In genomic region chr14:99670361-99671229, GRCh38 we compare ENCODE assay signal across 2 cellular contexts.
TF ChIP-seq lines count a peak whose summit lies in the region.

No MANE protein-coding gene starts in this region.

TF ChIP-seq in HEK293, 187 proteins besides CTCF, POLR2A, EP300 and RAD21 (continued from another document):
- TF ChIP-seq TSHZ1 (tag by site-specific recombination; IDR thresholded peaks at IDR 0.05; ENCODE audit: borderline replicate concordance) (no peak), EGR2 (tag by site-specific recombination; IDR thresholded peaks at IDR 0.05; ENCODE audit: low read depth) (peak; percentile 90), ZNF184 (tag by site-specific recombination; IDR thresholded peaks at IDR 0.05) (no peak), SCRT2 (tag by site-specific recombination; IDR thresholded peaks at IDR 0.05) (no peak), ZFHX2 (tag by site-specific recombination; conservative IDR thresholded peaks at IDR 0.05) (peak; percentile 90), ZNF777 (tag by site-specific recombination; IDR thresholded peaks at IDR 0.05; ENCODE audit: borderline replicate concordance) (no peak)

TF ChIP-seq in WTC11, 78 proteins besides CTCF, POLR2A, EP300 and RAD21 (continued from another document):
- TF ChIP-seq, protein P1, sequence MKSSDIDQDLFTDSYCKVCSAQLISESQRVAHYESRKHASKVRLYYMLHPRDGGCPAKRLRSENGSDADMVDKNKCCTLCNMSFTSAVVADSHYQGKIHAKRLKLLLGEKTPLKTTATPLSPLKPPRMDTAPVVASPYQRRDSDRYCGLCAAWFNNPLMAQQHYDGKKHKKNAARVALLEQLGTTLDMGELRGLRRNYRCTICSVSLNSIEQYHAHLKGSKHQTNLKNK (CRISPR knock-in tag; IDR thresholded peaks at IDR 0.05) = no peak
- TF ChIP-seq CBFB (CRISPR knock-in tag; IDR thresholded peaks at IDR 0.05; ENCODE audit: low read depth) (no peak), MYBL2 (CRISPR knock-in tag; IDR thresholded peaks at IDR 0.05) (no peak), JAZF1 (CRISPR knock-in tag; IDR thresholded peaks at IDR 0.05) (no peak), ZNF121 (CRISPR knock-in tag; IDR thresholded peaks at IDR 0.05) (no peak), USF1 (CRISPR knock-in tag; IDR thresholded peaks at IDR 0.05) (no peak), ATF6 (CRISPR knock-in tag; IDR thresholded peaks at IDR 0.05) (no peak), NFYB (CRISPR knock-in tag; conservative IDR thresholded peaks at IDR 0.05; ENCODE audit: low read depth) (no peak), ZNF423 (CRISPR knock-in tag; IDR thresholded peaks at IDR 0.05) (no peak), TEAD1 (CRISPR knock-in tag; IDR thresholded peaks at IDR 0.05) (no peak), SMAD3 (CRISPR knock-in tag; IDR thresholded peaks at IDR 0.05; ENCODE audit: borderline replicate concordance) (no peak), ZNF219 (CRISPR knock-in tag; IDR thresholded peaks at IDR 0.05; ENCODE audit: borderline replicate concordance) (no peak), ZNF281 (CRISPR knock-in tag; IDR thresholded peaks at IDR 0.05) (no peak)
- TF ChIP-seq, protein P2, sequence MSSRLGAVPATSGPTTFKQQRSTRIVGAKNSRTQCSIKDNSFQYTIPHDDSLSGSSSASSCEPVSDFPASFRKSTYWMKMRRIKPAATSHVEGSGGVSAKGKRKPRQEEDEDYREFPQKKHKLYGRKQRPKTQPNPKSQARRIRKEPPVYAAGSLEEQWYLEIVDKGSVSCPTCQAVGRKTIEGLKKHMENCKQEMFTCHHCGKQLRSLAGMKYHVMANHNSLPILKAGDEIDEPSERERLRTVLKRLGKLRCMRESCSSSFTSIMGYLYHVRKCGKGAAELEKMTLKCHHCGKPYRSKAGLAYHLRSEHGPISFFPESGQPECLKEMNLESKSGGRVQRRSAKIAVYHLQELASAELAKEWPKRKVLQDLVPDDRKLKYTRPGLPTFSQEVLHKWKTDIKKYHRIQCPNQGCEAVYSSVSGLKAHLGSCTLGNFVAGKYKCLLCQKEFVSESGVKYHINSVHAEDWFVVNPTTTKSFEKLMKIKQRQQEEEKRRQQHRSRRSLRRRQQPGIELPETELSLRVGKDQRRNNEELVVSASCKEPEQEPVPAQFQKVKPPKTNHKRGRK (CRISPR knock-in tag; IDR thresholded peaks at IDR 0.05; ENCODE audit: borderline replicate concordance) = no peak
- TF ChIP-seq, protein P3, sequence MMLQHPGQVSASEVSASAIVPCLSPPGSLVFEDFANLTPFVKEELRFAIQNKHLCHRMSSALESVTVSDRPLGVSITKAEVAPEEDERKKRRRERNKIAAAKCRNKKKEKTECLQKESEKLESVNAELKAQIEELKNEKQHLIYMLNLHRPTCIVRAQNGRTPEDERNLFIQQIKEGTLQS (CRISPR knock-in tag; conservative IDR thresholded peaks at IDR 0.05) = no peak
- TF ChIP-seq, protein P4, sequence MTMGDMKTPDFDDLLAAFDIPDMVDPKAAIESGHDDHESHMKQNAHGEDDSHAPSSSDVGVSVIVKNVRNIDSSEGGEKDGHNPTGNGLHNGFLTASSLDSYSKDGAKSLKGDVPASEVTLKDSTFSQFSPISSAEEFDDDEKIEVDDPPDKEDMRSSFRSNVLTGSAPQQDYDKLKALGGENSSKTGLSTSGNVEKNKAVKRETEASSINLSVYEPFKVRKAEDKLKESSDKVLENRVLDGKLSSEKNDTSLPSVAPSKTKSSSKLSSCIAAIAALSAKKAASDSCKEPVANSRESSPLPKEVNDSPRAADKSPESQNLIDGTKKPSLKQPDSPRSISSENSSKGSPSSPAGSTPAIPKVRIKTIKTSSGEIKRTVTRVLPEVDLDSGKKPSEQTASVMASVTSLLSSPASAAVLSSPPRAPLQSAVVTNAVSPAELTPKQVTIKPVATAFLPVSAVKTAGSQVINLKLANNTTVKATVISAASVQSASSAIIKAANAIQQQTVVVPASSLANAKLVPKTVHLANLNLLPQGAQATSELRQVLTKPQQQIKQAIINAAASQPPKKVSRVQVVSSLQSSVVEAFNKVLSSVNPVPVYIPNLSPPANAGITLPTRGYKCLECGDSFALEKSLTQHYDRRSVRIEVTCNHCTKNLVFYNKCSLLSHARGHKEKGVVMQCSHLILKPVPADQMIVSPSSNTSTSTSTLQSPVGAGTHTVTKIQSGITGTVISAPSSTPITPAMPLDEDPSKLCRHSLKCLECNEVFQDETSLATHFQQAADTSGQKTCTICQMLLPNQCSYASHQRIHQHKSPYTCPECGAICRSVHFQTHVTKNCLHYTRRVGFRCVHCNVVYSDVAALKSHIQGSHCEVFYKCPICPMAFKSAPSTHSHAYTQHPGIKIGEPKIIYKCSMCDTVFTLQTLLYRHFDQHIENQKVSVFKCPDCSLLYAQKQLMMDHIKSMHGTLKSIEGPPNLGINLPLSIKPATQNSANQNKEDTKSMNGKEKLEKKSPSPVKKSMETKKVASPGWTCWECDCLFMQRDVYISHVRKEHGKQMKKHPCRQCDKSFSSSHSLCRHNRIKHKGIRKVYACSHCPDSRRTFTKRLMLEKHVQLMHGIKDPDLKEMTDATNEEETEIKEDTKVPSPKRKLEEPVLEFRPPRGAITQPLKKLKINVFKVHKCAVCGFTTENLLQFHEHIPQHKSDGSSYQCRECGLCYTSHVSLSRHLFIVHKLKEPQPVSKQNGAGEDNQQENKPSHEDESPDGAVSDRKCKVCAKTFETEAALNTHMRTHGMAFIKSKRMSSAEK (CRISPR knock-in tag; IDR thresholded peaks at IDR 0.05; ENCODE audit: borderline replicate concordance) = no peak
- TF ChIP-seq, protein P5, sequence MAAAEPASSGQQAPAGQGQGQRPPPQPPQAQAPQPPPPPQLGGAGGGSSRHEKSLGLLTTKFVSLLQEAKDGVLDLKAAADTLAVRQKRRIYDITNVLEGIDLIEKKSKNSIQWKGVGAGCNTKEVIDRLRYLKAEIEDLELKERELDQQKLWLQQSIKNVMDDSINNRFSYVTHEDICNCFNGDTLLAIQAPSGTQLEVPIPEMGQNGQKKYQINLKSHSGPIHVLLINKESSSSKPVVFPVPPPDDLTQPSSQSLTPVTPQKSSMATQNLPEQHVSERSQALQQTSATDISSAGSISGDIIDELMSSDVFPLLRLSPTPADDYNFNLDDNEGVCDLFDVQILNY (CRISPR knock-in tag; IDR thresholded peaks at IDR 0.05) = no peak
TF ChIP-seq in WTC11: peak in this region for 0.
